Comparison of ENCODE assay signal across 17 cellular contexts in genomic region chr12:94397401-94397800, GRCh38.
DNase-seq lines count a peak whose midpoint lies in the region; ATAC-seq, FAIRE-seq and TF ChIP-seq lines count a peak whose summit lies in the region.
"Had no signal": no experiment of that assay in that cellular context is flagged by ENCODE, and none has a peak within 500 bp of the region (broad histone marks: within the 10 kb centered on the region; RNA-seq: fewer than 3 reads in every experiment).

No MANE protein-coding gene starts in this region.

- H2AK9ac ChIP-seq in IMR-90 (replicated peaks; ENCODE audit: low read depth, low read length, poor library complexity): no peak overlapping the region

- H3K9me3 ChIP-seq in HepG2 (ENCODE audit: low read length): no peaks in the 10 kb centered on the region
- H3K9me3 ChIP-seq in right lobe of liver: no peaks in the 10 kb centered on the region
- H3K9me3 ChIP-seq in IMR-90 (ENCODE audit: control insufficient read depth, insufficient read depth, low read length): peaks cover 3% of the 10 kb centered on the region; the same call in 1 of the 2 replicates

- H2AK5ac ChIP-seq in IMR-90 (ENCODE audit: low read depth, low read length): no peak overlapping the region

- H4K91ac ChIP-seq in IMR-90 (ENCODE audit: insufficient read depth, low read depth, low read length): no peak overlapping the region

- no peak overlapping the region for H3K4ac ChIP-seq in IMR-90 (ENCODE audit: low read depth, low read length)

- H3K27me3 ChIP-seq in HepG2 (ENCODE audit: control insufficient read depth in 1 of 2, insufficient read depth in 2 of 2, low read length in 2 of 2) (no peaks in the 10 kb centered on the region), right lobe of liver (no peaks in the 10 kb centered on the region), IMR-90 (ENCODE audit: control insufficient read depth, insufficient read depth, low read length) (no peaks in the 10 kb centered on the region)
- H3K27me3 ChIP-seq: BLaER1 treated with 17β-estradiol and CSF1 and Interleukin-3, amounts not matched to agents 10 nM and 100 nM had no signal

- no peak overlapping the region for H2BK15ac ChIP-seq in IMR-90 (ENCODE audit: low read depth, low read length)

- FAIRE-seq in HepG2 (lab: Jason Lieb, UNC): no peak
- FAIRE-seq in GM19239 (lab: Jason Lieb, UNC): no peak
- FAIRE-seq: D721Med, G401.6 had no signal

- CTCF ChIA-PET in HepG2 (lab: Yijun Ruan, JAX; ENCODE audit: low intra/inter-chr PET ratio, low total read pairs): no interaction called here
- CTCF ChIA-PET in IMR-90 (lab: Yijun Ruan, JAX): no interaction called here

- no peak for ATAC-seq in HepG2
- no peak for ATAC-seq in right lobe of liver
- no peak for ATAC-seq in IMR-90 (ENCODE audit: low read depth)
- ATAC-seq: CD8-positive, alpha-beta T cell had no signal

- POLR2A ChIA-PET in HepG2 (lab: Yijun Ruan, JAX): no interaction called here
- POLR2A ChIA-PET in IMR-90 (lab: Charles Lee; ENCODE audit: unreplicated experiment): no interaction called here

- BruUV-seq in HepG2 (replicated peaks; lab: Mats Ljungman, UMichigan) (no TSS peak), IMR-90 (replicated peaks; lab: Mats Ljungman, UMichigan) (no TSS peak)

- TF ChIP-seq CTCF in HepG2 (CRISPR knock-in tag; IDR thresholded peaks at IDR 0.05) (no peak), right lobe of liver (IDR thresholded peaks at IDR 0.05) (no peak), IMR-90 (conservative IDR thresholded peaks at IDR 0.05; ENCODE audit: low read depth, low read length) (no peak)

- H3K27ac ChIP-seq in HepG2 (ENCODE audit: extremely low read length, insufficient read depth, low read length) (no peak overlapping the region), right lobe of liver (no peak overlapping the region), IMR-90 (ENCODE audit: insufficient read depth, low read length) (no peak overlapping the region)
- H3K27ac ChIP-seq: 22Rv1; BLaER1 treated with 17β-estradiol and CSF1 and Interleukin-3, amounts not matched to agents 10 nM and 100 nM; C4-2B had no signal

- 97% methylated on average over 4 of the region's 4 CpGs for WGBS in HepG2 (ENCODE audit: low lambda C conversion rate)
- 86% methylated on average over 3 of the region's 4 CpGs for WGBS in right lobe of liver (ENCODE audit: insufficient coverage, low coverage, low lambda C conversion rate, missing lambda C conversion rate)
- WGBS in IMR-90 (ENCODE audit: extremely low coverage in 2 of 2, insufficient read length in 1 of 2), 2 experiments: 100% methylated on average over 1 of the region's 4 CpGs; no CpG with 5 or more reads in 1 of the 2 experiments

- in situ Hi-C loops in HepG2 (cut with HindIII; ENCODE audit: extremely low pct_ligation_motif_present, low pct_unique_long_range_greater_than_20kb): no loop called here
- in situ Hi-C loops in IMR-90 (cut with MboI; ENCODE audit: low sequenced_read_pairs): no loop called here

- intact Hi-C loops in HepG2 (cut with micrococcal nuclease; ENCODE audit: unreplicated experiment): no loop called here
- intact Hi-C loops in right lobe of liver (cut with DNase I): no loop called here
- intact Hi-C loops in IMR-90 (cut with micrococcal nuclease): no loop called here

- peaks cover 3 to 13% of the 10 kb centered on the region in 2 experiments; a peak in 3 of 5 replicates for H3K36me3 ChIP-seq in HepG2 (replicated peaks in 1 of 2; ENCODE audit: control insufficient read depth in 1 of 2, insufficient read depth in 2 of 2, low read length in 2 of 2)
- no peaks in the 10 kb centered on the region for H3K36me3 ChIP-seq in right lobe of liver
- H3K36me3 ChIP-seq in IMR-90 (ENCODE audit: control insufficient read depth, insufficient read depth, low read length): no peaks in the 10 kb centered on the region; the same call in 1 of the 2 replicates

- H3K4me3 ChIP-seq in HepG2 (replicated peaks in 1 of 3; ENCODE audit: insufficient read depth in 1 of 3, low read depth in 2 of 3, low read length in 3 of 3) (no peak overlapping the region), right lobe of liver (no peak overlapping the region), IMR-90 (ENCODE audit: insufficient read depth, low read depth, low read length) (no peak overlapping the region)
- H3K4me3 ChIP-seq: BLaER1 treated with 17β-estradiol and CSF1 and Interleukin-3, amounts not matched to agents 10 nM and 100 nM had no signal

- H3K79me1 ChIP-seq in IMR-90 (ENCODE audit: low read depth in 1 of 2, low read length in 2 of 2): no peaks in the 10 kb centered on the region

- H2BK120ac ChIP-seq in IMR-90 (ENCODE audit: low read depth, low read length): no peak overlapping the region

- H2BK20ac ChIP-seq in IMR-90 (ENCODE audit: low read depth, low read length): no peak overlapping the region

- 0 out of 2 replicates have a peak, but pooled peaks cover 2% of the 10 kb centered on the region for H3K9me1 ChIP-seq in IMR-90 (ENCODE audit: insufficient read depth, low read length)

- H2AFZ ChIP-seq in HepG2 (ENCODE audit: low read length): no peak overlapping the region
- H2AFZ ChIP-seq in IMR-90 (replicated peaks; ENCODE audit: low read length, poor library complexity): no peak overlapping the region

- H4K8ac ChIP-seq in IMR-90 (ENCODE audit: low read depth in 2 of 2, low read length in 2 of 2): no peak overlapping the region

- H4K20me1 ChIP-seq in HepG2 (ENCODE audit: insufficient read depth, low read length) (no peaks in the 10 kb centered on the region), IMR-90 (ENCODE audit: insufficient read depth, low read length) (no peaks in the 10 kb centered on the region)
- H4K20me1 ChIP-seq: BLaER1 treated with 17β-estradiol and CSF1 and Interleukin-3, amounts not matched to agents 10 nM and 100 nM had no signal

- dilution Hi-C loops in IMR-90 (cut with HindIII; ENCODE audit: low sequenced_read_pairs, unreplicated experiment): no loop called here

- H3K56ac ChIP-seq in IMR-90 (ENCODE audit: extremely low read depth, insufficient read depth, low read length): no peak overlapping the region

- no peak overlapping the region for H4K5ac ChIP-seq in IMR-90 (ENCODE audit: low read depth, low read length)

- no peak overlapping the region for H3K23ac ChIP-seq in IMR-90 (ENCODE audit: low read depth, low read length)

- H2BK5ac ChIP-seq in IMR-90 (ENCODE audit: low read depth, low read length, poor library complexity, severe bottlenecking): no peak overlapping the region

- H3K14ac ChIP-seq in IMR-90 (replicated peaks; ENCODE audit: low read depth, low read length): no peak overlapping the region

- TF ChIP-seq POLR2A in HepG2 (IDR thresholded peaks at IDR 0.05; ENCODE audit: insufficient read depth in 1 of 2, low read depth in 2 of 2, low read length in 2 of 2): no peak
- no peak for TF ChIP-seq POLR2A in right lobe of liver (IDR thresholded peaks at IDR 0.05)
- TF ChIP-seq POLR2A in IMR-90 (IDR thresholded peaks at IDR 0.05; ENCODE audit: low read depth, low read length): no peak

- no peak for DNase-seq in HepG2 (ENCODE audit: low spot score)
- DNase-seq in right lobe of liver: no peak
- DNase-seq in IMR-90: no peak
- no peak for DNase-seq in GM19239 (ENCODE audit: insufficient read length, low spot score)
- no peak for DNase-seq in activated CD4-positive, CD25-positive, alpha-beta regulatory T cell treated with anti-CD3 and anti-CD28 coated beads, Interleukin-2, amount 50 U/mL, for 72 hours
- DNase-seq: AML-193; Caco-2; Calu3; CD4-positive, alpha-beta T cell; CD8-positive, alpha-beta T cell; DMS79 treated with DMSO at 0.1 percent for 48 hours; GF-D8 had no signal

- H3K4me1 ChIP-seq in HepG2 (ENCODE audit: insufficient read depth, low read length) (no peaks in the 10 kb centered on the region), right lobe of liver (no peaks in the 10 kb centered on the region), IMR-90 (ENCODE audit: control insufficient read depth, insufficient read depth, low read length) (no peaks in the 10 kb centered on the region)
- H3K4me1 ChIP-seq: BLaER1 treated with 17β-estradiol and CSF1 and Interleukin-3, amounts not matched to agents 10 nM and 100 nM; Caco-2 had no signal

- TF ChIP-seq RAD21 in HepG2 (CRISPR knock-in tag; IDR thresholded peaks at IDR 0.05): no peak
- no peak for TF ChIP-seq RAD21 in IMR-90 (IDR thresholded peaks at IDR 0.05; ENCODE audit: low read length)

- no peaks in the 10 kb centered on the region for H3K79me2 ChIP-seq in HepG2 (ENCODE audit: insufficient read depth, low read length)

- TF ChIP-seq EP300 in HepG2 (IDR thresholded peaks at IDR 0.05; ENCODE audit: low read depth in 2 of 2, low read length in 2 of 2): no peak
- TF ChIP-seq EP300 in HepG2 (CRISPR knock-in tag; IDR thresholded peaks at IDR 0.05; ENCODE audit: borderline replicate concordance): no peak

- no peak overlapping the region for H3K4me2 ChIP-seq in HepG2 (ENCODE audit: low read depth, low read length)
- H3K4me2 ChIP-seq in IMR-90 (ENCODE audit: low read depth, low read length): no peak overlapping the region
- H3K4me2 ChIP-seq: BLaER1 treated with 17β-estradiol and CSF1 and Interleukin-3, amounts not matched to agents 10 nM and 100 nM had no signal

- H3K9ac ChIP-seq in HepG2 (ENCODE audit: insufficient read depth, low read depth, low read length) (no peak overlapping the region), IMR-90 (ENCODE audit: low read depth, low read length) (no peak overlapping the region)
- H3K9ac ChIP-seq: BLaER1 treated with 17β-estradiol and CSF1 and Interleukin-3, amounts not matched to agents 10 nM and 100 nM had no signal

- no peak overlapping the region for H3K18ac ChIP-seq in IMR-90 (ENCODE audit: low read depth, low read length)

TF ChIP-seq in HepG2, 621 proteins besides CTCF, POLR2A, EP300 and RAD21:
- TF ChIP-seq ZNF136 (CRISPR knock-in tag; IDR thresholded peaks at IDR 0.05; ENCODE audit: low read depth) (no peak), MAFF (IDR thresholded peaks at IDR 0.05; ENCODE audit: low read depth, low read length) (peak; percentile 79), HNF4A (CRISPR knock-in tag; IDR thresholded peaks at IDR 0.05) (no peak), MAFK (conservative IDR thresholded peaks at IDR 0.05 in 1 of 2, IDR thresholded peaks at IDR 0.05 in 1 of 2; ENCODE audit: low read length in 2 of 2) (peak; percentile 60 to 88)

TF ChIP-seq in IMR-90, 13 proteins besides CTCF, POLR2A, EP300 and RAD21:
- TF ChIP-seq FOS (IDR thresholded peaks at IDR 0.05; ENCODE audit: low read depth, low read length) (no peak), MAFK (IDR thresholded peaks at IDR 0.05; ENCODE audit: low read depth, low read length) (peak; percentile 82), MXI1 (IDR thresholded peaks at IDR 0.05; ENCODE audit: borderline replicate concordance, low read depth, low read length) (no peak)
